2 cellular contexts compared by ENCODE assay signal in the genomic region with DNA sequence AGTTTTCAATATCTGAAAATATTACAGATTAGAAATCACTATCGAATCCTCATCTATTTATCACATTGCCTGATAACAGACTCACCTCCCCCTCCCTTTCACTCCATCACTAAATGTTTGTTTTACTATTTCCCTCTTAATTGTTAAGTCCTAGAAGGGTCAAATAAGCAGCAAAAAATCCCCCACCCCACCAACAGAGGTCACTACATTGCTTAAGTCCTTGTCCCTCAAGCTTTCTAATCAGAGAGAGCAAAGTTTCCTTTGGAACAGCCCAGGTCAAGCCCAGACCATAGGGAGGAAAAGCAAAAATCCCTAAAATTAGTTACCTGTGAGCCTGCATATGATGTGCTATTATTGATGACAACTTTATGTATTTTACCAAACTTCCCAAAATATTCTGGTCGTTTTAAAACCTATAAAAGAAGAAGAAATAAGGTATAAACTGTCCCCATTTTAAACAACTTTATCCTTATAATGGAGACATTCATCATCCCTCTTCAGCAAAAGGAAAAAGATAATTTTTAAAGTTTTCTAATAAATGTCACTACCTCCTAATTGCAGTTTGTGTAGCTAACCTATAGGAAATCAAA.
TF ChIP-seq lines count a peak whose summit lies in the region.

No MANE protein-coding gene starts in this region.

TF ChIP-seq in GM23338, 12 proteins besides CTCF, POLR2A, EP300 and RAD21 (continued from another document):
- TF ChIP-seq, protein P1, sequence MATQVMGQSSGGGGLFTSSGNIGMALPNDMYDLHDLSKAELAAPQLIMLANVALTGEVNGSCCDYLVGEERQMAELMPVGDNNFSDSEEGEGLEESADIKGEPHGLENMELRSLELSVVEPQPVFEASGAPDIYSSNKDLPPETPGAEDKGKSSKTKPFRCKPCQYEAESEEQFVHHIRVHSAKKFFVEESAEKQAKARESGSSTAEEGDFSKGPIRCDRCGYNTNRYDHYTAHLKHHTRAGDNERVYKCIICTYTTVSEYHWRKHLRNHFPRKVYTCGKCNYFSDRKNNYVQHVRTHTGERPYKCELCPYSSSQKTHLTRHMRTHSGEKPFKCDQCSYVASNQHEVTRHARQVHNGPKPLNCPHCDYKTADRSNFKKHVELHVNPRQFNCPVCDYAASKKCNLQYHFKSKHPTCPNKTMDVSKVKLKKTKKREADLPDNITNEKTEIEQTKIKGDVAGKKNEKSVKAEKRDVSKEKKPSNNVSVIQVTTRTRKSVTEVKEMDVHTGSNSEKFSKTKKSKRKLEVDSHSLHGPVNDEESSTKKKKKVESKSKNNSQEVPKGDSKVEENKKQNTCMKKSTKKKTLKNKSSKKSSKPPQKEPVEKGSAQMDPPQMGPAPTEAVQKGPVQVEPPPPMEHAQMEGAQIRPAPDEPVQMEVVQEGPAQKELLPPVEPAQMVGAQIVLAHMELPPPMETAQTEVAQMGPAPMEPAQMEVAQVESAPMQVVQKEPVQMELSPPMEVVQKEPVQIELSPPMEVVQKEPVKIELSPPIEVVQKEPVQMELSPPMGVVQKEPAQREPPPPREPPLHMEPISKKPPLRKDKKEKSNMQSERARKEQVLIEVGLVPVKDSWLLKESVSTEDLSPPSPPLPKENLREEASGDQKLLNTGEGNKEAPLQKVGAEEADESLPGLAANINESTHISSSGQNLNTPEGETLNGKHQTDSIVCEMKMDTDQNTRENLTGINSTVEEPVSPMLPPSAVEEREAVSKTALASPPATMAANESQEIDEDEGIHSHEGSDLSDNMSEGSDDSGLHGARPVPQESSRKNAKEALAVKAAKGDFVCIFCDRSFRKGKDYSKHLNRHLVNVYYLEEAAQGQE (IDR thresholded peaks at IDR 0.05; ENCODE audit: unreplicated experiment): no peak
- no peak for TF ChIP-seq ETS1 (IDR thresholded peaks at IDR 0.05)
- no peak for TF ChIP-seq POLR2AphosphoS5 (IDR thresholded peaks at IDR 0.05; ENCODE audit: low read depth)
- no peak for TF ChIP-seq CREB1 (CRISPR knock-in tag; IDR thresholded peaks at IDR 0.05; ENCODE audit: low read depth)
- TF ChIP-seq ZNF331 (CRISPR knock-in tag; IDR thresholded peaks at IDR 0.05; ENCODE audit: low read depth): no peak
- TF ChIP-seq JUNB (IDR thresholded peaks at IDR 0.05; ENCODE audit: unreplicated experiment): no peak
- TF ChIP-seq, protein P2, sequence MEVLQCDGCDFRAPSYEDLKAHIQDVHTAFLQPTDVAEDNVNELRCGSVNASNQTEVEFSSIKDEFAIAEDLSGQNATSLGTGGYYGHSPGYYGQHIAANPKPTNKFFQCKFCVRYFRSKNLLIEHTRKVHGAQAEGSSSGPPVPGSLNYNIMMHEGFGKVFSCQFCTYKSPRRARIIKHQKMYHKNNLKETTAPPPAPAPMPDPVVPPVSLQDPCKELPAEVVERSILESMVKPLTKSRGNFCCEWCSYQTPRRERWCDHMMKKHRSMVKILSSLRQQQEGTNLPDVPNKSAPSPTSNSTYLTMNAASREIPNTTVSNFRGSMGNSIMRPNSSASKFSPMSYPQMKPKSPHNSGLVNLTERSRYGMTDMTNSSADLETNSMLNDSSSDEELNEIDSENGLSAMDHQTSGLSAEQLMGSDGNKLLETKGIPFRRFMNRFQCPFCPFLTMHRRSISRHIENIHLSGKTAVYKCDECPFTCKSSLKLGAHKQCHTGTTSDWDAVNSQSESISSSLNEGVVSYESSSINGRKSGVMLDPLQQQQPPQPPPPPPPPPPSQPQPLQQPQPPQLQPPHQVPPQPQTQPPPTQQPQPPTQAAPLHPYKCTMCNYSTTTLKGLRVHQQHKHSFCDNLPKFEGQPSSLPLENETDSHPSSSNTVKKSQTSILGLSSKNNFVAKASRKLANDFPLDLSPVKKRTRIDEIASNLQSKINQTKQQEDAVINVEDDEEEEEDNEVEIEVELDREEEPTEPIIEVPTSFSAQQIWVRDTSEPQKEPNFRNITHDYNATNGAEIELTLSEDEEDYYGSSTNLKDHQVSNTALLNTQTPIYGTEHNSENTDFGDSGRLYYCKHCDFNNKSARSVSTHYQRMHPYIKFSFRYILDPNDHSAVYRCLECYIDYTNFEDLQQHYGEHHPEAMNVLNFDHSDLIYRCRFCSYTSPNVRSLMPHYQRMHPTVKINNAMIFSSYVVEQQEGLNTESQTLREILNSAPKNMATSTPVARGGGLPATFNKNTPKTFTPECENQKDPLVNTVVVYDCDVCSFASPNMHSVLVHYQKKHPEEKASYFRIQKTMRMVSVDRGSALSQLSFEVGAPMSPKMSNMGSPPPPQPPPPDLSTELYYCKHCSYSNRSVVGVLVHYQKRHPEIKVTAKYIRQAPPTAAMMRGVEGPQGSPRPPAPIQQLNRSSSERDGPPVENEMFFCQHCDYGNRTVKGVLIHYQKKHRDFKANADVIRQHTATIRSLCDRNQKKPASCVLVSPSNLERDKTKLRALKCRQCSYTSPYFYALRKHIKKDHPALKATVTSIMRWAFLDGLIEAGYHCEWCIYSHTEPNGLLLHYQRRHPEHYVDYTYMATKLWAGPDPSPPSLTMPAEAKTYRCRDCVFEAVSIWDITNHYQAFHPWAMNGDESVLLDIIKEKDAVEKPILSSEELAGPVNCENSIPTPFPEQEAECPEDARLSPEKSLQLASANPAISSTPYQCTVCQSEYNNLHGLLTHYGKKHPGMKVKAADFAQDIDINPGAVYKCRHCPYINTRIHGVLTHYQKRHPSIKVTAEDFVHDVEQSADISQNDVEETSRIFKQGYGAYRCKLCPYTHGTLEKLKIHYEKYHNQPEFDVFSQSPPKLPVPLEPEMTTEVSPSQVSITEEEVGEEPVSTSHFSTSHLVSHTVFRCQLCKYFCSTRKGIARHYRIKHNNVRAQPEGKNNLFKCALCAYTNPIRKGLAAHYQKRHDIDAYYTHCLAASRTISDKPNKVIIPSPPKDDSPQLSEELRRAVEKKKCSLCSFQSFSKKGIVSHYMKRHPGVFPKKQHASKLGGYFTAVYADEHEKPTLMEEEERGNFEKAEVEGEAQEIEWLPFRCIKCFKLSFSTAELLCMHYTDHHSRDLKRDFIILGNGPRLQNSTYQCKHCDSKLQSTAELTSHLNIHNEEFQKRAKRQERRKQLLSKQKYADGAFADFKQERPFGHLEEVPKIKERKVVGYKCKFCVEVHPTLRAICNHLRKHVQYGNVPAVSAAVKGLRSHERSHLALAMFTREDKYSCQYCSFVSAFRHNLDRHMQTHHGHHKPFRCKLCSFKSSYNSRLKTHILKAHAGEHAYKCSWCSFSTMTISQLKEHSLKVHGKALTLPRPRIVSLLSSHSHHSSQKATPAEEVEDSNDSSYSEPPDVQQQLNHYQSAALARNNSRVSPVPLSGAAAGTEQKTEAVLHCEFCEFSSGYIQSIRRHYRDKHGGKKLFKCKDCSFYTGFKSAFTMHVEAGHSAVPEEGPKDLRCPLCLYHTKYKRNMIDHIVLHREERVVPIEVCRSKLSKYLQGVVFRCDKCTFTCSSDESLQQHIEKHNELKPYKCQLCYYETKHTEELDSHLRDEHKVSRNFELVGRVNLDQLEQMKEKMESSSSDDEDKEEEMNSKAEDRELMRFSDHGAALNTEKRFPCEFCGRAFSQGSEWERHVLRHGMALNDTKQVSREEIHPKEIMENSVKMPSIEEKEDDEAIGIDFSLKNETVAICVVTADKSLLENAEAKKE (CRISPR knock-in tag; IDR thresholded peaks at IDR 0.05): no peak
- no peak for TF ChIP-seq EZH2phosphoT487 (IDR thresholded peaks at IDR 0.05; ENCODE audit: unreplicated experiment)
- TF ChIP-seq EZH2 (IDR thresholded peaks at IDR 0.05; ENCODE audit: low read depth, unreplicated experiment): no peak

TF ChIP-seq in GM12878, 131 proteins besides CTCF, POLR2A, EP300 and RAD21 (continued from another document):
- TF ChIP-seq ZBTB4 (CRISPR knock-in tag; IDR thresholded peaks at IDR 0.05) (no peak), SIX5 (IDR thresholded peaks at IDR 0.05; ENCODE audit: low read depth, low read length, severe bottlenecking) (no peak)
- TF ChIP-seq, protein P3, sequence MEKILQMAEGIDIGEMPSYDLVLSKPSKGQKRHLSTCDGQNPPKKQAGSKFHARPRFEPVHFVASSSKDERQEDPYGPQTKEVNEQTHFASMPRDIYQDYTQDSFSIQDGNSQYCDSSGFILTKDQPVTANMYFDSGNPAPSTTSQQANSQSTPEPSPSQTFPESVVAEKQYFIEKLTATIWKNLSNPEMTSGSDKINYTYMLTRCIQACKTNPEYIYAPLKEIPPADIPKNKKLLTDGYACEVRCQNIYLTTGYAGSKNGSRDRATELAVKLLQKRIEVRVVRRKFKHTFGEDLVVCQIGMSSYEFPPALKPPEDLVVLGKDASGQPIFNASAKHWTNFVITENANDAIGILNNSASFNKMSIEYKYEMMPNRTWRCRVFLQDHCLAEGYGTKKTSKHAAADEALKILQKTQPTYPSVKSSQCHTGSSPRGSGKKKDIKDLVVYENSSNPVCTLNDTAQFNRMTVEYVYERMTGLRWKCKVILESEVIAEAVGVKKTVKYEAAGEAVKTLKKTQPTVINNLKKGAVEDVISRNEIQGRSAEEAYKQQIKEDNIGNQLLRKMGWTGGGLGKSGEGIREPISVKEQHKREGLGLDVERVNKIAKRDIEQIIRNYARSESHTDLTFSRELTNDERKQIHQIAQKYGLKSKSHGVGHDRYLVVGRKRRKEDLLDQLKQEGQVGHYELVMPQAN (conservative IDR thresholded peaks at IDR 0.05): no peak
TF ChIP-seq in GM12878: peak in this region for 0.
